Comparison of ENCODE assay signal across 8 cellular contexts in the genomic region with DNA sequence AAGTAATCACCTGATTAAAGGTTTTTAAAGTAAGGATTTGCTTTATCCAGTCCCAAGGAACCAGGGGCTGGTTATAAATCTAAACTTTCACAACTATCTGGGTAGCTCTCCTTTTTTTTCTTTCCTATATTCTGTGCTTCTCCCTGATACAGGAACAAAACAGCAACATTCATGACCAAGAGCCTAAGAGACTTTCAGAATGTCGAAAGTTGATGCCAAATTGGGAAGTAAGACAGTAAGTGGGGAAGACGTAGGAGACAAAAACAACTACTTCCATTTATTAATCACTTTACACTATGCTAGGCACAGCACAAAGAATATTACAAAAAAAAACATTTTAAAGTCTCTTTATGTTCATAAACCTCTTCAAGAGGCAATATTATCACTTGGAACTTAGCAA.
"Had no signal": no experiment of that assay in that cellular context is flagged by ENCODE, and none has a peak within 500 bp of the region (broad histone marks: within the 10 kb centered on the region; RNA-seq: fewer than 3 reads in every experiment).

No MANE protein-coding gene starts in this region.

- H2AFZ ChIP-seq: GM23338 had no signal

- H3K36me3 Mint-ChIP-seq: IgD-negative memory B cell had no signal

- DNase-seq: H9, HCEC 1CT, KBM-7 had no signal

- H3K4me2 ChIP-seq: GM23338 had no signal

- H3K27ac Mint-ChIP-seq: GM23338, IgD-negative memory B cell had no signal

- H3K4me3 ChIP-seq: GM23338 had no signal

- FAIRE-seq: H1, H54, HepG2 had no signal

- H3K4me1 Mint-ChIP-seq: IgD-negative memory B cell had no signal

- H3K4me3 Mint-ChIP-seq: GM23338, H9, IgD-negative memory B cell had no signal

- H3K27me3 Mint-ChIP-seq: IgD-negative memory B cell had no signal
